ENCODE assay signal across 4 cellular contexts in the genomic region with DNA sequence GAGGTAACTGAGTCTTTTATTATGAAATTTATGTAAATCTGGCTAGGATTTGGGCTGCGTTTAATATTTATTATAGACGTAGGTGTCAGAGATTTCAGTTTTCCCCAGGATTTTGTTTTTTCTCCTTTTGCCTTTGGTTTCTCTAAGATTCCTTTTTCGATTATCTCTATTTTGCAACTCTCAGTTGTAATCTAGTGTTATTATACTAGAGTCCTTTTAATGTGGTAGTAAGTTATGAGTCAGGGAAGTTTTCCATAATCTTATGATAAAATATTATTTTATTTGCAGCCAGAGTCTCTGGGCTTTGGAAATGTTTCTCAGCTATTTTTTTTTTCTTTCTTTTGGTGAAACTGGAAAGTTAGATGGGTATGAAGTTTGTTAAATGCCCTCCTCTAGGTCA.
"Had no signal": no experiment of that assay in that cellular context is flagged by ENCODE, and none has a peak within 500 bp of the region (broad histone marks: within the 10 kb centered on the region; RNA-seq: fewer than 3 reads in every experiment).

No MANE protein-coding gene starts in this region.

- H3K27ac Mint-ChIP-seq: GM23338, H9 had no signal

- H3K4me3 ChIP-seq: GM23338 had no signal

- DNase-seq: H9, HCEC 1CT, IMR-90 had no signal

- H3K9me3 Mint-ChIP-seq: GM23338 had no signal

- H3K4me3 Mint-ChIP-seq: GM23338, H9 had no signal

- H3K4me2 ChIP-seq: GM23338 had no signal
